In genomic region chr6:54353975-54354374, GRCh38 we compare ENCODE assay signal across 18 cellular contexts. TPM values are rescaled to one million over a fixed set of nuclear protein-coding genes. Genes with fewer than 3 reads are reported as not detected.
DNase-seq lines count a peak whose midpoint lies in the region; FAIRE-seq and TF ChIP-seq lines count a peak whose summit lies in the region.
"Had no signal": no experiment of that assay in that cellular context is flagged by ENCODE, and none has a peak within 500 bp of the region (broad histone marks: within the 10 kb centered on the region; RNA-seq: fewer than 3 reads in every experiment).

No MANE protein-coding gene starts in this region.

- TF ChIP-seq POLR2A in H54 (IDR thresholded peaks at IDR 0.05; ENCODE audit: low read depth, low read length), result no peak

- no peak overlapping the region for H3K27ac ChIP-seq in neural progenitor cell
- H3K27ac ChIP-seq: GM23248 had no signal

- H3K9ac ChIP-seq in neural progenitor cell, result no peak overlapping the region
- H3K9ac ChIP-seq: GM23248 had no signal

- H3K36me3 Mint-ChIP-seq in neural progenitor cell (no peaks in the 10 kb centered on the region), nephron progenitor cell (ENCODE audit: low read depth) (no peaks in the 10 kb centered on the region)
- H3K36me3 Mint-ChIP-seq: CD14-positive monocyte; CD8-positive, alpha-beta T cell had no signal

- no peak overlapping the region for H3K4me3 Mint-ChIP-seq in neural progenitor cell
- no peak overlapping the region for H3K4me3 Mint-ChIP-seq in nephron progenitor cell
- H3K4me3 Mint-ChIP-seq: CD14-positive monocyte; CD8-positive, alpha-beta T cell had no signal

- peak overlapping the region; percentile 40 for H3K4me2 ChIP-seq in neural progenitor cell

- H3K4me3 ChIP-seq in neural progenitor cell, result no peak overlapping the region
- H3K4me3 ChIP-seq: GM23248 had no signal

- no peak overlapping the region for H3K27ac Mint-ChIP-seq in neural progenitor cell
- no peak overlapping the region for H3K27ac Mint-ChIP-seq in nephron progenitor cell
- H3K27ac Mint-ChIP-seq: CD14-positive monocyte; CD8-positive, alpha-beta T cell had no signal

- in situ Hi-C loops in GM13976 (cut with MboI; ENCODE audit: low sequenced_read_pairs, unreplicated experiment), result no loop called here

- no peaks in the 10 kb centered on the region for H3K27me3 ChIP-seq in neural progenitor cell

- no peaks in the 10 kb centered on the region for H3K27me3 Mint-ChIP-seq in neural progenitor cell (ENCODE audit: insufficient read depth, low read depth)
- H3K27me3 Mint-ChIP-seq in nephron progenitor cell (ENCODE audit: low read depth, poor library complexity), result peaks cover 4% of the 10 kb centered on the region

- H3K9me3 ChIP-seq in neural progenitor cell (ENCODE audit: low read depth), result no peaks in the 10 kb centered on the region

- H2AFZ ChIP-seq in neural progenitor cell (replicated peaks), result peak overlapping the region; percentile 55
- H2AFZ ChIP-seq: GM23248 had no signal

- H3K4me1 Mint-ChIP-seq in neural progenitor cell (no peaks in the 10 kb centered on the region), nephron progenitor cell (no peaks in the 10 kb centered on the region)
- H3K4me1 Mint-ChIP-seq: CD14-positive monocyte had no signal

- no peaks in the 10 kb centered on the region for H4K20me1 ChIP-seq in neural progenitor cell (ENCODE audit: low read depth)

- H3K36me3 ChIP-seq in neural progenitor cell, result no peaks in the 10 kb centered on the region

- peak; percentile 20 for FAIRE-seq in H54 (lab: Jason Lieb, UNC)
- FAIRE-seq: A204.1, GM12892, HepG2, HTR-8/SVneo had no signal

- no peaks in the 10 kb centered on the region for H3F3A ChIP-seq in neural progenitor cell (ENCODE audit: low read depth)

- H3K9me3 Mint-ChIP-seq in neural progenitor cell (no peaks in the 10 kb centered on the region), nephron progenitor cell (no peaks in the 10 kb centered on the region)

- H3K4me1 ChIP-seq in neural progenitor cell, result peaks cover 16% of the 10 kb centered on the region

- no peaks in the 10 kb centered on the region for H3K79me2 ChIP-seq in neural progenitor cell (ENCODE audit: low read depth)

- DNase-seq in H54 (ENCODE audit: insufficient read length, low spot score), result no peak
- DNase-seq in OCI-M1 (lab: John Stamatoyannopoulos, UW), result peak; percentile 31
- peak; percentile 25 for DNase-seq in neural progenitor cell (ENCODE audit: low spot score)
- DNase-seq in GM13976 (ENCODE audit: low spot score), result no peak
- no peak for DNase-seq in nephron progenitor cell
- no peak for DNase-seq in DMS114 treated with DMSO at 0.1 percent for 48 hours (lab: John Stamatoyannopoulos, UW; ENCODE audit: unreplicated experiment)
- DNase-seq in AG20443 (ENCODE audit: low spot score), result no peak
- DNase-seq: CD8-positive, alpha-beta T cell; COR-L47; DND-41; GDM1; GM23248; H7 had no signal

- TF ChIP-seq CTCF in neural progenitor cell (IDR thresholded peaks at IDR 0.05) (no peak), GM13976 (IDR thresholded peaks at IDR 0.05; ENCODE audit: borderline replicate concordance, control extremely low read depth, extremely low read depth, insufficient read depth, missing control alignments) (no peak), nephron progenitor cell (IDR thresholded peaks at IDR 0.05) (no peak)

RNA-seq across cellular contexts. Expression of gene TINAG, which starts 45.7 kb away (rescaled TPM):
- total RNA-seq in neural progenitor cell (ENCODE audit: low replicate concordance), result not detected in 2 replicates
- total RNA-seq: CD8-positive, alpha-beta T cell; GM23248; H7 had no signal

Comparison
In these comparisons a context has a peak if more than half of its experiments do, and no peak if none do; other contexts are left out.
1. DNase-seq: peak in OCI-M1 (single experiment) and neural progenitor cell (single experiment); none in H54 (single experiment), GM13976 (single experiment), nephron progenitor cell (single experiment), DMS114 treated with DMSO at 0.1 percent for 48 hours (single experiment) and AG20443 (single experiment).